9 cellular contexts compared by ENCODE assay signal in the genomic region with DNA sequence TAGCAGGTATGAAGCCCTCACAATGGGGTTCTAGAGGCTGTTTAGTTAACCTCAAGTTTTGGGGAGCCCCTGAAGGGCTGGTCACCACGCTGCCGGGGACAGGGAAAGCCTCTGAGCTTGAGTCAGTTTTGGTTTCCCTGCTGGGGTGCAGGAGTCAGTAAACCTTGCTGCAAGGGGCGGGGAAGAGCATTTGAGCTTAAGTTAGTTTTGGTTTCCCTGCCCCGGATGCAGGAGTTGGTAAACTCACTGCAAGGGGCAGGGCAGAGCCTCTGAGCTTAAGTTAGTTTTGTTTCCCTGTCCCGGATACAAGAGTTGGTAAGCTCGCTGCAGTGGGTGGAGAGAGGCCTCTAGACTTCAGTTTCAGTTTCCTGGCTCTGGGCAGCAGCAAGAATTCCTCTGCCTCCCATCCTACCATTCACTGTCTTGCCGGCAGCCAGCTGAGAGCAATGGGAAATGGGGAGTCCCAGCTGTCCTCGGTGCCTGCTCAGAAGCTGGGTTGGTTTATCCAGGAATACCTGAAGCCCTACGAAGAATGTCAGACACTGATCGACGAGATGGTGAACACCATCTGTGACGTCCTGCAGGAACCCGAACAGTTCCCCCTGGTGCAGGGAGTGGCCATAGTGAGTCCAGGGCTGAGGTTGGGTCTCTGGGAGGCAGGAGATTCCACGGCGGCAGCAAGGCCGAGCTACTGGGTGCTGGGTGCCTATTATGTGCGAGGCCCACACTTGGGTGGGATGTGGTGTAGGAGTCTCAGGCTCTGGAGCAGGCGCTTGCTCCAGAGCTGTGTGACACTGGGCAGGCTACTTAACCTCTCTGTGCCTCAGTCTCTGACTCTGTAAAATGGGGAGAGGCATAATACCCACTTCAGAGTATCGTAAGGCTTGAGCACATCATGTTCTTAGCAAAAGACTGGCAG. TPM values are rescaled to one million over a fixed set of nuclear protein-coding genes. Genes with fewer than 3 reads are reported as not detected.
A peak's percentile ranks its signal among the peaks of the same experiment; 100 is the strongest.
DNase-seq lines count a peak whose midpoint lies in the region; ATAC-seq and TF ChIP-seq lines count a peak whose summit lies in the region.
"Had no signal": no experiment of that assay in that cellular context is flagged by ENCODE, and none has a peak within 500 bp of the region (broad histone marks: within the 10 kb centered on the region; RNA-seq: fewer than 3 reads in every experiment).

A gene with protein sequence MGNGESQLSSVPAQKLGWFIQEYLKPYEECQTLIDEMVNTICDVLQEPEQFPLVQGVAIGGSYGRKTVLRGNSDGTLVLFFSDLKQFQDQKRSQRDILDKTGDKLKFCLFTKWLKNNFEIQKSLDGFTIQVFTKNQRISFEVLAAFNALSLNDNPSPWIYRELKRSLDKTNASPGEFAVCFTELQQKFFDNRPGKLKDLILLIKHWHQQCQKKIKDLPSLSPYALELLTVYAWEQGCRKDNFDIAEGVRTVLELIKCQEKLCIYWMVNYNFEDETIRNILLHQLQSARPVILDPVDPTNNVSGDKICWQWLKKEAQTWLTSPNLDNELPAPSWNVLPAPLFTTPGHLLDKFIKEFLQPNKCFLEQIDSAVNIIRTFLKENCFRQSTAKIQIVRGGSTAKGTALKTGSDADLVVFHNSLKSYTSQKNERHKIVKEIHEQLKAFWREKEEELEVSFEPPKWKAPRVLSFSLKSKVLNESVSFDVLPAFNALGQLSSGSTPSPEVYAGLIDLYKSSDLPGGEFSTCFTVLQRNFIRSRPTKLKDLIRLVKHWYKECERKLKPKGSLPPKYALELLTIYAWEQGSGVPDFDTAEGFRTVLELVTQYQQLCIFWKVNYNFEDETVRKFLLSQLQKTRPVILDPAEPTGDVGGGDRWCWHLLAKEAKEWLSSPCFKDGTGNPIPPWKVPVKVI (plus strand): TSS at position 357 of the 919 bp plus-strand sequence. CDS start 90 bp downstream, at position 447.

- no peak for TF ChIP-seq CTCF in CD4-positive, alpha-beta T cell (IDR thresholded peaks at IDR 0.05)
- no peak for TF ChIP-seq CTCF in endodermal cell (conservative IDR thresholded peaks at IDR 0.05)

- H3K36me3 ChIP-seq in endodermal cell (ENCODE audit: control insufficient read depth, insufficient read depth, low read length), result no peaks in the 10 kb centered on the region

- peak; percentile 91 for ATAC-seq in CD4-positive, alpha-beta T cell (ENCODE audit: poor library complexity)
- peak; percentile 82 for ATAC-seq in GM21367 (IDR thresholded peaks at IDR 0.05; ENCODE audit: unreplicated experiment)
- ATAC-seq in naive thymus-derived CD8-positive, alpha-beta T cell, result peak; percentile 96

- peak within 1 kb of the TSS; percentile 100 for H3K4me3 Mint-ChIP-seq in CD4-positive, alpha-beta T cell
- peak within 1 kb of the TSS; percentile 87 for H3K4me3 Mint-ChIP-seq in activated CD4-positive, alpha-beta memory T cell treated with anti-CD3 and anti-CD28 coated beads, Interleukin-2, amount 10 ng/mL, durations not matched to agents 7 days and 5 days
- no peak within 1 kb of the TSS for H3K4me3 Mint-ChIP-seq in endodermal cell
- peak within 1 kb of the TSS; percentile 84 to 100 (median 99) for H3K4me3 Mint-ChIP-seq in naive thymus-derived CD8-positive, alpha-beta T cell

- peaks cover 3% of the 10 kb centered on the region for H3K9me3 Mint-ChIP-seq in CD4-positive, alpha-beta T cell
- peaks cover 21% of the 10 kb centered on the region for H3K9me3 Mint-ChIP-seq in activated CD4-positive, alpha-beta memory T cell treated with anti-CD3 and anti-CD28 coated beads, Interleukin-2, amount 10 ng/mL, durations not matched to agents 7 days and 5 days
- H3K9me3 Mint-ChIP-seq in endodermal cell, result peaks cover 4% of the 10 kb centered on the region
- peaks cover 0 to 18% (median 9%) of the 10 kb centered on the region in 9 donors for H3K9me3 Mint-ChIP-seq in naive thymus-derived CD8-positive, alpha-beta T cell

- H3K27me3 ChIP-seq in CD4-positive, alpha-beta T cell (ENCODE audit: control insufficient read depth, insufficient read depth, low read length), result no peaks in the 10 kb centered on the region
- H3K27me3 ChIP-seq in endodermal cell (ENCODE audit: control insufficient read depth, insufficient read depth, low read length, poor library complexity, severe bottlenecking), result no peaks in the 10 kb centered on the region

- no peaks in the 10 kb centered on the region for H3K27me3 Mint-ChIP-seq in CD4-positive, alpha-beta T cell
- H3K27me3 Mint-ChIP-seq in activated CD4-positive, alpha-beta memory T cell treated with anti-CD3 and anti-CD28 coated beads, Interleukin-2, amount 10 ng/mL, durations not matched to agents 7 days and 5 days, result no peaks in the 10 kb centered on the region
- H3K27me3 Mint-ChIP-seq in endodermal cell (ENCODE audit: insufficient read depth), result peaks cover 9% of the 10 kb centered on the region
- H3K27me3 Mint-ChIP-seq in naive thymus-derived CD8-positive, alpha-beta T cell, result no peaks in the 10 kb centered on the region

- no peak within 1 kb of the TSS for H3K9ac ChIP-seq in endodermal cell (ENCODE audit: extremely low read depth, low read length, poor library complexity, severe bottlenecking)

- peak; percentile 56 to 84 (median 70) for DNase-seq in CD4-positive, alpha-beta T cell
- DNase-seq in Jurkat, Clone E6-1 (ENCODE audit: low read depth, low spot score), result peak; percentile 88
- peak; percentile 91 for DNase-seq in activated CD4-positive, alpha-beta memory T cell treated with anti-CD3 and anti-CD28 coated beads, Interleukin-2, amount 10 ng/mL, durations not matched to agents 7 days and 5 days
- DNase-seq in endodermal cell (peak; percentile 66), stromal cell of bone marrow (ENCODE audit: low read depth) (peak; percentile 80), NCI-H128 (lab: John Stamatoyannopoulos, UW; ENCODE audit: unreplicated experiment) (no peak)
- peak; percentile 42 to 88 (median 75) for DNase-seq in naive thymus-derived CD8-positive, alpha-beta T cell

- no peaks in the 10 kb centered on the region for H3K9me3 ChIP-seq in CD4-positive, alpha-beta T cell (ENCODE audit: control insufficient read depth, low read length)
- no peaks in the 10 kb centered on the region for H3K9me3 ChIP-seq in endodermal cell (ENCODE audit: control insufficient read depth, low read length)

- 86 to 87% methylated on average over 5 to 19 of the region's 19 CpGs for WGBS in endodermal cell (ENCODE audit: insufficient coverage in 1 of 2, insufficient read length in 1 of 2), 2 experiments

- H3K36me3 Mint-ChIP-seq in CD4-positive, alpha-beta T cell (ENCODE audit: low read depth), result peaks cover 45% of the 10 kb centered on the region
- H3K36me3 Mint-ChIP-seq in activated CD4-positive, alpha-beta memory T cell treated with anti-CD3 and anti-CD28 coated beads, Interleukin-2, amount 10 ng/mL, durations not matched to agents 7 days and 5 days (ENCODE audit: low read depth), result peaks cover 54% of the 10 kb centered on the region
- no peaks in the 10 kb centered on the region for H3K36me3 Mint-ChIP-seq in endodermal cell (ENCODE audit: low read depth)
- H3K36me3 Mint-ChIP-seq in naive thymus-derived CD8-positive, alpha-beta T cell, result peaks cover 9 to 21% (median 19%) of the 10 kb centered on the region in 3 donors

- peak within 1 kb of the TSS; percentile 90 for H3K27ac ChIP-seq in CD4-positive, alpha-beta T cell (ENCODE audit: low read depth, low read length)
- no peak within 1 kb of the TSS for H3K27ac ChIP-seq in endodermal cell (ENCODE audit: low read depth, low read length)
- H3K27ac ChIP-seq: SK-N-MC had no signal

- H3K4me1 Mint-ChIP-seq in CD4-positive, alpha-beta T cell (ENCODE audit: low read depth), result peaks cover 61% of the 10 kb centered on the region
- H3K4me1 Mint-ChIP-seq in activated CD4-positive, alpha-beta memory T cell treated with anti-CD3 and anti-CD28 coated beads, Interleukin-2, amount 10 ng/mL, durations not matched to agents 7 days and 5 days, result peaks cover 43% of the 10 kb centered on the region
- no peaks in the 10 kb centered on the region for H3K4me1 Mint-ChIP-seq in endodermal cell
- H3K4me1 Mint-ChIP-seq in naive thymus-derived CD8-positive, alpha-beta T cell, result peaks cover 31 to 64% (median 53%) of the 10 kb centered on the region in 4 donors

- no peaks in the 10 kb centered on the region for H3K4me1 ChIP-seq in endodermal cell (ENCODE audit: control insufficient read depth, insufficient read depth, low read length)

- H3K27ac Mint-ChIP-seq in CD4-positive, alpha-beta T cell, result peak within 1 kb of the TSS; percentile 99
- peak within 1 kb of the TSS; percentile 100 for H3K27ac Mint-ChIP-seq in activated CD4-positive, alpha-beta memory T cell treated with anti-CD3 and anti-CD28 coated beads, Interleukin-2, amount 10 ng/mL, durations not matched to agents 7 days and 5 days
- H3K27ac Mint-ChIP-seq in endodermal cell, result no peak within 1 kb of the TSS
- peak within 1 kb of the TSS; percentile 98 to 100 (median 99) for H3K27ac Mint-ChIP-seq in naive thymus-derived CD8-positive, alpha-beta T cell

- H3K4me3 ChIP-seq in Jurkat, Clone E6-1 (ENCODE audit: low read length), result peak within 1 kb of the TSS; percentile 65
- H3K4me3 ChIP-seq in endodermal cell (ENCODE audit: low read length), result no peak within 1 kb of the TSS
- H3K4me3 ChIP-seq: SK-N-MC had no signal

- CTCF ChIA-PET in CD4-positive, alpha-beta T cell (lab: Charles Lee), result interaction anchor here (0.9 to 2.6 kb wide), 5 partner anchors 13 to 196 kb away, joined by 3 to 25 read pairs (median 4); a partner anchor contains a TSS
- CTCF ChIA-PET in activated CD4-positive, alpha-beta memory T cell treated with anti-CD3 and anti-CD28 coated beads, Interleukin-2, amount 10 ng/mL, durations not matched to agents 7 days and 5 days (lab: Charles Lee), result interaction anchor here (0.6 to 3.3 kb wide), 11 partner anchors 10 to 207 kb away, joined by 3 to 69 read pairs (median 6); a partner anchor contains a TSS

- POLR2A ChIA-PET in CD4-positive, alpha-beta T cell (lab: Charles Lee), result interaction anchor here (0.6 to 5.7 kb wide), 27 partner anchors 10 to 1543 kb away, joined by 3 to 74 read pairs (median 6); a partner anchor contains a TSS
- POLR2A ChIA-PET in activated CD4-positive, alpha-beta memory T cell treated with anti-CD3 and anti-CD28 coated beads, Interleukin-2, amount 10 ng/mL, durations not matched to agents 7 days and 5 days (lab: Charles Lee), result interaction anchor here (0.7 to 7.4 kb wide), 37 partner anchors 9 to 1292 kb away, joined by 3 to 183 read pairs (median 4); a partner anchor contains a TSS
- POLR2A ChIA-PET in naive thymus-derived CD8-positive, alpha-beta T cell (lab: Charles Lee), result interaction anchor here (0.9 to 4.3 kb wide), 16 partner anchors 10 to 964 kb away, joined by 3 to 26 read pairs (median 6); a partner anchor contains a TSS

- intact Hi-C loops in CD4-positive, alpha-beta T cell (cut with DNase I, micrococcal nuclease), result loop anchor here (2.0 to 5.0 kb wide), 3 partner anchors 40 to 76 kb away; a partner anchor contains a TSS

RNA-seq across cellular contexts. Expression of the gene that starts here (rescaled TPM):
- 10 to 100 TPM; 15.0 to 16.2 TPM for total RNA-seq in CD4-positive, alpha-beta T cell
- 14.3 TPM for polyA plus RNA-seq in Jurkat, Clone E6-1 (2012; ENCODE audit: insufficient read depth, insufficient read length)
- 100 to 1,000 TPM; 327 to 331 TPM for total RNA-seq in activated CD4-positive, alpha-beta memory T cell treated with anti-CD3 and anti-CD28 coated beads, Interleukin-2, amount 10 ng/mL, durations not matched to agents 7 days and 5 days
- total RNA-seq in endodermal cell, result not detected
- not detected for polyA plus RNA-seq in endodermal cell (2013, experiment 1 of 2)
- polyA plus RNA-seq in endodermal cell (2013, experiment 2 of 2), result not detected
- total RNA-seq in naive thymus-derived CD8-positive, alpha-beta T cell, result 10 to 100 TPM; 40.9 to 42.8 TPM
- polyA plus RNA-seq in naive thymus-derived CD8-positive, alpha-beta T cell, result 10 to 100 TPM; 25.6 to 47.9 (median 25.8) TPM

Comparison
In these comparisons a context has a peak if more than half of its experiments do, and no peak if none do; other contexts are left out.
1. RNA of the gene that starts here (total RNA-seq): 327 to 331 TPM in activated CD4-positive, alpha-beta memory T cell treated with anti-CD3 and anti-CD28 coated beads, Interleukin-2, amount 10 ng/mL, durations not matched to agents 7 days and 5 days, 40.9 to 42.8 TPM in naive thymus-derived CD8-positive, alpha-beta T cell and 15.0 to 16.2 TPM in CD4-positive, alpha-beta T cell; not detected in endodermal cell; every median in the first group is over 10 times any median in the second.
2. RNA of the gene that starts here (total RNA-seq): 327 to 331 TPM in activated CD4-positive, alpha-beta memory T cell treated with anti-CD3 and anti-CD28 coated beads, Interleukin-2, amount 10 ng/mL, durations not matched to agents 7 days and 5 days; 40.9 to 42.8 TPM in naive thymus-derived CD8-positive, alpha-beta T cell and 15.0 to 16.2 TPM in CD4-positive, alpha-beta T cell; every median in the first group is over 4 times any median in the second.
3. Peak in DNase-seq in endodermal cell; RNA of the gene not detected or under 1 TPM.
4. Peak in every context shown above with its lines, with median percentiles within 50 percentile points of each other: ATAC-seq.